Comparison of ENCODE assay signal across 8 cellular contexts in the genomic region with DNA sequence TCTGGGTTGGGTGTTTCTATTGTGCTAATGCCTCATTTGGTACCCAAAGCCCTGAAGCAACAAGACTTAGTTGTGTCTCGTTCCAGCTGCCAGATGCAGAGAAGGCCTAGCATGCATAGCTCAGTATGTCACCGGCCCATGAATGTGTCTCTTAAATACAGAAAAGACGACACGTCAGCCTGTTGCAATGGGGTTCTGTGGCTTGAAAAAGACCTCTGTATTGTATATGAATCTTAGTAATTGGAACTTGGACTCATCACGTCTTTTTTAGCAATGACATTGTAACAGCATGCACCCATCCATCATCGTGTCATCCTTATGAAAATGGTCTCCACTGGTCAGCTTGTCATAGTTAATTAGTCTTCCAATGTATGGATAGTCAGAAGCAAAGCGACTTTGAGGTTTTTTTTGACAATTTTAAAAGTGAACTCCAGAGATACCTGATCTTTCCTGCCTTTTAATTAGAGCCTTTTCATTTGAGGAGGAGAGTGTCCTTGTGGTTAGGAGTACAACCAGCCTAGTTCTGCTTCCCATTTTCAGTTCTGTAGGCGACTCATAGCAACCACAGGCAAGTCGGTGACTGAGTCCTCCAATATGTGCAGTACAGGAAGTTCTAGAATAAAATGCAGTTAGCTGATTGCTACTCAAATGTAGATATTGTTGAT.
A peak's percentile ranks its signal among the peaks of the same experiment; 100 is the strongest.
DNase-seq lines count a peak whose midpoint lies in the region; ATAC-seq and TF ChIP-seq lines count a peak whose summit lies in the region.

No MANE protein-coding gene starts in this region.

- TF ChIP-seq CTCF in choroid plexus epithelial cell (conservative IDR thresholded peaks at IDR 0.05; ENCODE audit: low read depth, low read length) (no peak), left ventricle myocardium inferior (IDR thresholded peaks at IDR 0.05; ENCODE audit: borderline replicate concordance) (no peak)

- no peaks in the 10 kb centered on the region for H3K36me3 ChIP-seq in left ventricle myocardium inferior

- no peaks in the 10 kb centered on the region for H3K4me1 ChIP-seq in left ventricle myocardium inferior

- no peak overlapping the region for H3K27ac ChIP-seq in left ventricle myocardium inferior (replicated peaks)

- intact Hi-C loops in left ventricle myocardium inferior (cut with micrococcal nuclease), result no loop called here

- ATAC-seq in GM21367 (IDR thresholded peaks at IDR 0.05; ENCODE audit: unreplicated experiment) (peak; percentile 76), HG03460 (IDR thresholded peaks at IDR 0.05; ENCODE audit: unreplicated experiment) (peak; percentile 72)

- H3K9me3 ChIP-seq in left ventricle myocardium inferior (replicated peaks), result no peaks in the 10 kb centered on the region

- peak; percentile 10 for DNase-seq in GDM1 (lab: John Stamatoyannopoulos, UW)
- peak; percentile 47 for DNase-seq in choroid plexus epithelial cell (ENCODE audit: low read depth)
- no peak for DNase-seq in C1 segment of cervical spinal cord (lab: John Stamatoyannopoulos, UW)
- no peak for DNase-seq in left ventricle myocardium inferior
- no peak for DNase-seq in activated CD4-positive, alpha-beta T cell treated with anti-CD3 and anti-CD28 coated beads, Interleukin-2, amount 50 U/mL, for 1 hour
- DNase-seq in DMS79 (lab: John Stamatoyannopoulos, UW), result no peak

- H3K4me3 ChIP-seq in choroid plexus epithelial cell (ENCODE audit: low read depth, low read length) (no peak overlapping the region), left ventricle myocardium inferior (no peak overlapping the region)

- no peaks in the 10 kb centered on the region for H3K27me3 ChIP-seq in left ventricle myocardium inferior (ENCODE audit: low read depth)

Comparison
In these comparisons a context has a peak if more than half of its experiments do, and no peak if none do; other contexts are left out.
1. DNase-seq: peak in GDM1 (single experiment) and choroid plexus epithelial cell (single experiment); none in C1 segment of cervical spinal cord (0 of 14), left ventricle myocardium inferior (single experiment), activated CD4-positive, alpha-beta T cell treated with anti-CD3 and anti-CD28 coated beads, Interleukin-2, amount 50 U/mL, for 1 hour (single experiment) and DMS79 (single experiment).